1 cellular context compared by ENCODE assay signal in genomic region chr19:47230122-47230920, GRCh38.
TF ChIP-seq lines count a peak whose summit lies in the region.

No MANE protein-coding gene starts in this region.

TF ChIP-seq in K562, 482 proteins besides CTCF, POLR2A, EP300 and RAD21 (continues in another document):
- TF ChIP-seq HDAC3 (IDR thresholded peaks at IDR 0.05; ENCODE audit: borderline replicate concordance, partially characterized antibody) = no peak
- TF ChIP-seq NFIC (IDR thresholded peaks at IDR 0.05) = peak; percentile 35
- no peak for TF ChIP-seq TAF1 (IDR thresholded peaks at IDR 0.05; ENCODE audit: control insufficient read depth, extremely low read depth, insufficient read depth, low read length, severe bottlenecking)
- TF ChIP-seq JUNB (CRISPR knock-in tag; conservative IDR thresholded peaks at IDR 0.05) = no peak
- TF ChIP-seq CREB3 (tag; conservative IDR thresholded peaks at IDR 0.05; ENCODE audit: low read depth) = no peak
- TF ChIP-seq NELFE (IDR thresholded peaks at IDR 0.05; ENCODE audit: insufficient read depth, insufficient read length) = no peak
- TF ChIP-seq U2AF1 (optimal IDR thresholded peaks at IDR 0.05; ENCODE audit: low read depth, low read length) = peak; percentile 61
- TF ChIP-seq KLF1 (tag; IDR thresholded peaks at IDR 0.05) = no peak
- TF ChIP-seq BRCA1 (IDR thresholded peaks at IDR 0.05) = no peak
- TF ChIP-seq BRCA1 (CRISPR knock-in tag; IDR thresholded peaks at IDR 0.05) = no peak
- no peak for TF ChIP-seq ZNF395 (CRISPR knock-in tag; IDR thresholded peaks at IDR 0.05)
- no peak for TF ChIP-seq ETV1 (tag; conservative IDR thresholded peaks at IDR 0.05; ENCODE audit: low read depth)
- no peak for TF ChIP-seq ZNF282 (CRISPR knock-in tag; IDR thresholded peaks at IDR 0.05)
- TF ChIP-seq RERE (CRISPR knock-in tag; IDR thresholded peaks at IDR 0.05; ENCODE audit: borderline replicate concordance) = peak; percentile 30; the same call in 1 of the 2 replicates
- no peak for TF ChIP-seq ZNF551 (CRISPR knock-in tag; IDR thresholded peaks at IDR 0.05)
- TF ChIP-seq TOE1 (IDR thresholded peaks at IDR 0.05; ENCODE audit: borderline replicate concordance) = no peak
- TF ChIP-seq TOE1 (CRISPR knock-in tag; IDR thresholded peaks at IDR 0.05; ENCODE audit: borderline replicate concordance, low read depth) = no peak; the same call in 1 of the 2 replicates
- TF ChIP-seq EHMT2 (IDR thresholded peaks at IDR 0.05) = no peak
- TF ChIP-seq ZNF444 (CRISPR knock-in tag; IDR thresholded peaks at IDR 0.05) = no peak
- no peak for TF ChIP-seq HMG20A (CRISPR knock-in tag; conservative IDR thresholded peaks at IDR 0.05)
- peak; percentile 21 for TF ChIP-seq CHD1 (IDR thresholded peaks at IDR 0.05; ENCODE audit: low read length)
- TF ChIP-seq BDP1 (IDR thresholded peaks at IDR 0.05; ENCODE audit: insufficient read depth, insufficient read length) = no peak
- no peak for TF ChIP-seq MCM2 (IDR thresholded peaks at IDR 0.05; ENCODE audit: low read depth)
- TF ChIP-seq BMI1 (IDR thresholded peaks at IDR 0.05; ENCODE audit: low read length) = no peak
- TF ChIP-seq STAT5A (IDR thresholded peaks at IDR 0.05; ENCODE audit: borderline replicate concordance, low read length) = no peak
- TF ChIP-seq NR2C2 (CRISPR knock-in tag; IDR thresholded peaks at IDR 0.05) = no peak
- peak; percentile 52; the same call in 1 of the 2 replicates for TF ChIP-seq NR2C2 (tag; IDR thresholded peaks at IDR 0.05)
- TF ChIP-seq ZNF140 (CRISPR knock-in tag; IDR thresholded peaks at IDR 0.05) = no peak
- TF ChIP-seq TCF15 (CRISPR knock-in tag; IDR thresholded peaks at IDR 0.05) = no peak
- TF ChIP-seq ELK3 (CRISPR knock-in tag; IDR thresholded peaks at IDR 0.05) = no peak
- no peak for TF ChIP-seq ZNF518B (CRISPR knock-in tag; IDR thresholded peaks at IDR 0.05)
- TF ChIP-seq ASH1L (IDR thresholded peaks at IDR 0.05; ENCODE audit: borderline replicate concordance, low read depth, partially characterized antibody) = no peak
- no peak for TF ChIP-seq ARHGAP35 (IDR thresholded peaks at IDR 0.05; ENCODE audit: partially characterized antibody)
- no peak for TF ChIP-seq DEAF1 (CRISPR knock-in tag; IDR thresholded peaks at IDR 0.05)
- 0 out of 2 replicates have a peak, but pooled peaks have one; percentile 18 for TF ChIP-seq KAT7 (CRISPR knock-in tag; IDR thresholded peaks at IDR 0.05; ENCODE audit: borderline replicate concordance)
- TF ChIP-seq ZHX1 (conservative IDR thresholded peaks at IDR 0.05; ENCODE audit: low read length) = no peak
- TF ChIP-seq ZC3H8 (IDR thresholded peaks at IDR 0.05) = no peak; the same call in 1 of the 2 replicates
- peak; percentile 64 to 89; a peak in 2 of 4 replicates for TF ChIP-seq SIN3A (IDR thresholded peaks at IDR 0.05; ENCODE audit: borderline replicate concordance in 2 of 2, control insufficient read depth in 1 of 2, low read depth in 2 of 2, low read length in 2 of 2)
- TF ChIP-seq NCOA1 (IDR thresholded peaks at IDR 0.05; ENCODE audit: low read depth) = no peak
- no peak for TF ChIP-seq HDAC6 (IDR thresholded peaks at IDR 0.05; ENCODE audit: low read depth, low read length)
- no peak for TF ChIP-seq CHCHD3 (CRISPR knock-in tag; IDR thresholded peaks at IDR 0.05)
- TF ChIP-seq RBM22 (IDR thresholded peaks at IDR 0.05; ENCODE audit: low read depth, low read length, poor library complexity, severe bottlenecking) = peak; percentile 81
- no peak for TF ChIP-seq POLR2H (tag; IDR thresholded peaks at IDR 0.05; ENCODE audit: low read depth)
- TF ChIP-seq HNRNPH1 (optimal IDR thresholded peaks at IDR 0.05; ENCODE audit: low read depth, low read length) = no peak
- TF ChIP-seq COPS2 (conservative IDR thresholded peaks at IDR 0.05) = no peak
- no peak for TF ChIP-seq HSF4 (CRISPR knock-in tag; IDR thresholded peaks at IDR 0.05; ENCODE audit: borderline replicate concordance)
- no peak for TF ChIP-seq E2F8 (IDR thresholded peaks at IDR 0.05; ENCODE audit: low read depth, partially characterized antibody)
